ENCODE assay signal across 9 cellular contexts in genomic region chr4:42750091-42750490, GRCh38.
DNase-seq lines count a peak whose midpoint lies in the region; ATAC-seq and TF ChIP-seq lines count a peak whose summit lies in the region.
"Had no signal": no experiment of that assay in that cellular context is flagged by ENCODE, and none has a peak within 500 bp of the region (broad histone marks: within the 10 kb centered on the region; RNA-seq: fewer than 3 reads in every experiment).

No MANE protein-coding gene starts in this region.

- H3K4me1 ChIP-seq in naive thymus-derived CD4-positive, alpha-beta T cell (ENCODE audit: control insufficient read depth in 2 of 2, insufficient read depth in 2 of 2, low read length in 2 of 2) = no peaks in the 10 kb centered on the region
- H3K4me1 ChIP-seq in osteoblast (ENCODE audit: insufficient read depth, low read length) (no peaks in the 10 kb centered on the region), mammary epithelial cell (ENCODE audit: insufficient read depth, low read length) (no peaks in the 10 kb centered on the region)
- H3K4me1 ChIP-seq: BLaER1 had no signal

- no peaks in the 10 kb centered on the region for H3K27me3 Mint-ChIP-seq in naive thymus-derived CD4-positive, alpha-beta T cell

- POLR2A ChIA-PET in naive thymus-derived CD4-positive, alpha-beta T cell (lab: Charles Lee) = no interaction called here

- in situ Hi-C loops in mammary epithelial cell (cut with MboI; ENCODE audit: low sequenced_read_pairs in 2 of 2) = no loop called here

- H3K4me3 ChIP-seq in naive thymus-derived CD4-positive, alpha-beta T cell (ENCODE audit: low read length) = no peak overlapping the region
- H3K4me3 ChIP-seq in osteoblast (ENCODE audit: insufficient read depth, low read length) (no peak overlapping the region), mammary epithelial cell (replicated peaks in 1 of 3; ENCODE audit: insufficient read depth in 1 of 3, low read depth in 2 of 3, low read length in 3 of 3) (no peak overlapping the region)
- H3K4me3 ChIP-seq: BLaER1 had no signal

- dilution Hi-C loops in mammary epithelial cell (cut with HindIII; ENCODE audit: low sequenced_read_pairs) = no loop called here

- H3K9me3 Mint-ChIP-seq in naive thymus-derived CD4-positive, alpha-beta T cell = peaks cover 0 to 7% (median 3%) of the 10 kb centered on the region in 11 donors

- peak; percentile 70 for ATAC-seq in HG03442 (IDR thresholded peaks at IDR 0.05; ENCODE audit: unreplicated experiment)
- peak; percentile 88 for ATAC-seq in naive thymus-derived CD4-positive, alpha-beta T cell

- no peak overlapping the region for H3K9ac ChIP-seq in mammary epithelial cell (ENCODE audit: insufficient read depth, low read length)
- H3K9ac ChIP-seq: BLaER1 had no signal

- peaks cover 0 to 4% (median 0%) of the 10 kb centered on the region in 5 donors for H3K36me3 Mint-ChIP-seq in naive thymus-derived CD4-positive, alpha-beta T cell

- H3K79me2 ChIP-seq in osteoblast (ENCODE audit: insufficient read depth, low read length) (no peaks in the 10 kb centered on the region), mammary epithelial cell (ENCODE audit: insufficient read depth, low read length) (no peaks in the 10 kb centered on the region)

- H3K27ac ChIP-seq in naive thymus-derived CD4-positive, alpha-beta T cell (ENCODE audit: low read depth, low read length) = no peak overlapping the region
- H3K27ac ChIP-seq in osteoblast (ENCODE audit: low read depth, low read length) (no peak overlapping the region), mammary epithelial cell (ENCODE audit: insufficient read depth, low read depth, low read length) (no peak overlapping the region)
- H3K27ac ChIP-seq: BLaER1 had no signal

- CTCF ChIA-PET in naive thymus-derived CD4-positive, alpha-beta T cell (lab: Charles Lee) = interaction anchor here (0.6 to 5.8 kb wide), 12 partner anchors 73 to 1779 kb away, joined by 3 to 29 read pairs (median 4); no protein-coding TSS in a partner anchor
- CTCF ChIA-PET in mammary epithelial cell (lab: Charles Lee; ENCODE audit: low non-redundant PET) = no interaction called here

- TF ChIP-seq CTCF in osteoblast (IDR thresholded peaks at IDR 0.05; ENCODE audit: extremely low read depth, low read depth, low read length) (no peak), mammary epithelial cell (conservative IDR thresholded peaks at IDR 0.05 in 1 of 2, IDR thresholded peaks at IDR 0.05 in 1 of 2; ENCODE audit: extremely low read depth in 1 of 2, insufficient read depth in 1 of 2, low read depth in 1 of 2, low read length in 2 of 2) (peak in 1 of 2 donors; percentile 5)

- no TSS peak for BruUV-seq in mammary epithelial cell (replicated peaks; lab: Mats Ljungman, UMichigan)

- H3K27ac Mint-ChIP-seq in naive thymus-derived CD4-positive, alpha-beta T cell = no peak overlapping the region

- H3K4me1 Mint-ChIP-seq in naive thymus-derived CD4-positive, alpha-beta T cell = peaks cover 0 to 4% (median 0%) of the 10 kb centered on the region in 7 donors

- no peaks in the 10 kb centered on the region for H3K36me3 ChIP-seq in naive thymus-derived CD4-positive, alpha-beta T cell (ENCODE audit: control insufficient read depth in 2 of 3, insufficient read depth in 3 of 3, low read length in 3 of 3)
- H3K36me3 ChIP-seq in osteoblast (ENCODE audit: insufficient read depth, low read length) (no peaks in the 10 kb centered on the region), mammary epithelial cell (ENCODE audit: insufficient read depth, low read length) (no peaks in the 10 kb centered on the region)
- H3K36me3 ChIP-seq: BLaER1 had no signal

- H4K20me1 ChIP-seq in osteoblast (ENCODE audit: insufficient read depth, low read length) (no peaks in the 10 kb centered on the region), mammary epithelial cell (ENCODE audit: insufficient read depth, low read length) (no peaks in the 10 kb centered on the region)
- H4K20me1 ChIP-seq: BLaER1 had no signal

- DNase-seq in activated CD8-positive, alpha-beta memory T cell treated with anti-CD3 and anti-CD28 coated beads, Interleukin-2, amount 50 U/mL, for 1 hour (ENCODE audit: extremely low read depth) = peak; percentile 3
- DNase-seq in activated CD8-positive, alpha-beta memory T cell treated with anti-CD3 and anti-CD28 coated beads, Interleukin-2, amount 50 U/mL, for 48 hours = no peak
- DNase-seq in activated CD4-positive, alpha-beta T cell treated with anti-CD3 and anti-CD28 coated beads for 48 hours = peak; percentile 22
- peak in 7 of 9 donors; percentile 15 to 59 (median 39) for DNase-seq in naive thymus-derived CD4-positive, alpha-beta T cell
- DNase-seq in osteoblast (ENCODE audit: insufficient read length, low spot score, missing footprints) (no peak), glomerular visceral epithelial cell (ENCODE audit: extremely low spot score) (no peak), mammary epithelial cell (no peak)

- no peak overlapping the region for H3K4me3 Mint-ChIP-seq in naive thymus-derived CD4-positive, alpha-beta T cell

- H3K9me3 ChIP-seq in naive thymus-derived CD4-positive, alpha-beta T cell (ENCODE audit: control insufficient read depth in 2 of 3, low read length in 3 of 3) = no peaks in the 10 kb centered on the region
- H3K9me3 ChIP-seq in osteoblast (ENCODE audit: low read depth, low read length) = no peaks in the 10 kb centered on the region
- H3K9me3 ChIP-seq in mammary epithelial cell (replicated peaks; ENCODE audit: insufficient read depth, low read length) = no peaks in the 10 kb centered on the region
- H3K9me3 ChIP-seq: BLaER1 had no signal

- WGBS in mammary epithelial cell (ENCODE audit: low coverage, missing lambda C conversion rate) = 36% methylated on average over 1 of the region's 1 CpG

- H2AFZ ChIP-seq in osteoblast (ENCODE audit: low read length) (no peak overlapping the region), mammary epithelial cell (ENCODE audit: low read depth, low read length) (no peak overlapping the region)

- intact Hi-C loops in naive thymus-derived CD4-positive, alpha-beta T cell (cut with micrococcal nuclease) = loop anchor here (1.0 kb wide), 4 partner anchors 94 to 182 kb away; no protein-coding TSS in a partner anchor
- intact Hi-C loops in mammary epithelial cell (cut with micrococcal nuclease) = no loop called here

- no peaks in the 10 kb centered on the region for H3K27me3 ChIP-seq in naive thymus-derived CD4-positive, alpha-beta T cell (ENCODE audit: control insufficient read depth in 2 of 2, insufficient read depth in 2 of 2, low read length in 2 of 2)
- H3K27me3 ChIP-seq in osteoblast (ENCODE audit: insufficient read depth, low read length) = no peaks in the 10 kb centered on the region
- no peaks in the 10 kb centered on the region for H3K27me3 ChIP-seq in mammary epithelial cell (ENCODE audit: insufficient read depth, low read length)
- H3K27me3 ChIP-seq: BLaER1 had no signal

- H3K4me2 ChIP-seq in osteoblast (ENCODE audit: insufficient read depth, low read length) (no peak overlapping the region), mammary epithelial cell (ENCODE audit: insufficient read depth, low read depth, low read length) (no peak overlapping the region)
- H3K4me2 ChIP-seq: BLaER1 had no signal

Comparison
In these comparisons a context has a peak if more than half of its experiments do, and no peak if none do; other contexts are left out.
1. DNase-seq: peak in activated CD8-positive, alpha-beta memory T cell treated with anti-CD3 and anti-CD28 coated beads, Interleukin-2, amount 50 U/mL, for 1 hour (single experiment), activated CD4-positive, alpha-beta T cell treated with anti-CD3 and anti-CD28 coated beads for 48 hours (single experiment) and naive thymus-derived CD4-positive, alpha-beta T cell (7 of 9); none in activated CD8-positive, alpha-beta memory T cell treated with anti-CD3 and anti-CD28 coated beads, Interleukin-2, amount 50 U/mL, for 48 hours (single experiment), osteoblast (single experiment), glomerular visceral epithelial cell (single experiment) and mammary epithelial cell (single experiment).